In the genomic region with DNA sequence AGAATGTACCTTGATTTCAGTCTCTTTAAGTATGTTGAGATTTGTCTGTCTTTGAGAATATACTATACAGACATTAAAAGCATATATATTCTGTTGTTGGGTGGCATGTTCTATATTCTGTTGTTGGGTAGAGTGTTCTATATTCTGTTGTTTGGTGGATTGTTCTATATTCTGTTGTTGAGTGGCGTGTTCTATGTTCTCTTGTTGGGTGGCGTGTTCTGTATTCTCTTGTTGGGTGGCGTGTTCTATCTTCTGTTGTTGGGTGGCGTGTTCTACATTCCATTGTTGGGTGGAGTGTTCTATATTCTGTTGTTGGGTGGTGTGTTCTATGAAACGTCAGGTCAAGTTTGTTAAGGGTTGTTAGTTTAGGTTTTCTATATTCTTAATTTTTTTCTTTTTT, we compare ENCODE assay signal across 26 cellular contexts. TPM values are rescaled to one million over a fixed set of nuclear protein-coding genes. Genes with fewer than 3 reads are reported as not detected.
DNase-seq lines count a peak whose midpoint lies in the region; ATAC-seq, FAIRE-seq and TF ChIP-seq lines count a peak whose summit lies in the region.
"Had no signal": no experiment of that assay in that cellular context is flagged by ENCODE, and none has a peak within 500 bp of the region (broad histone marks: within the 10 kb centered on the region; RNA-seq: fewer than 3 reads in every experiment).

No MANE protein-coding gene starts in this region.

- H3F3A ChIP-seq in neural progenitor cell (ENCODE audit: low read depth), result no peaks in the 10 kb centered on the region

- H3K4me3 Mint-ChIP-seq in neural progenitor cell, result no peak overlapping the region
- H3K4me3 Mint-ChIP-seq: activated naive CD8-positive, alpha-beta T cell treated with anti-CD3 and anti-CD28 coated beads, Interleukin-2, amount 10 ng/mL, durations not matched to agents 7 days and 5 days; HFFc6; memory B cell; T-helper 1 cell treated with Interleukin-12 subunit alpha and Interleukin-12 subunit beta and Interleukin-4 antibody, amounts not matched to agents 30 μg/mL and 1 μg/mL, for 36 hours had no signal

- peaks cover 3 to 9% of the 10 kb centered on the region in 2 experiments; a peak in 3 of 4 replicates for H3K79me2 ChIP-seq in H1 (ENCODE audit: control insufficient read depth in 1 of 2, insufficient read depth in 2 of 2, low read length in 2 of 2)
- H3K79me2 ChIP-seq in neural progenitor cell (ENCODE audit: low read depth), result peaks cover 17% of the 10 kb centered on the region

- no peaks in the 10 kb centered on the region for H3K9me3 ChIP-seq in right cardiac atrium (ENCODE audit: control insufficient read depth, low read length)
- no peaks in the 10 kb centered on the region for H3K9me3 ChIP-seq in right atrium auricular region
- no peaks in the 10 kb centered on the region for H3K9me3 ChIP-seq in H1 (ENCODE audit: insufficient read depth in 2 of 2, low read depth in 1 of 2, low read length in 1 of 2)
- no peaks in the 10 kb centered on the region for H3K9me3 ChIP-seq in lower lobe of right lung
- H3K9me3 ChIP-seq in aorta (ENCODE audit: control insufficient read depth, low read length), result no peaks in the 10 kb centered on the region
- H3K9me3 ChIP-seq in neural progenitor cell (ENCODE audit: low read depth), result no peaks in the 10 kb centered on the region
- H3K9me3 ChIP-seq: vagina had no signal

- no peaks in the 10 kb centered on the region for H3K4me1 Mint-ChIP-seq in neural progenitor cell

- H3K36me3 Mint-ChIP-seq in neural progenitor cell, result peaks cover 30% of the 10 kb centered on the region

- no peak for TF ChIP-seq POLR2A in H1 (IDR thresholded peaks at IDR 0.05; ENCODE audit: control extremely low read depth in 1 of 2, low read depth in 2 of 2, low read length in 2 of 2)

- DNase-seq in right cardiac atrium, result no peak
- DNase-seq in right atrium auricular region (ENCODE audit: low spot score), result no peak
- no peak for DNase-seq in H1 (ENCODE audit: low read depth in 1 of 2, low spot score in 2 of 2)
- no peak for DNase-seq in lower lobe of right lung
- DNase-seq in aorta, result no peak
- DNase-seq in neural progenitor cell (ENCODE audit: low spot score), result no peak
- DNase-seq in foreskin keratinocyte, result no peak
- DNase-seq in NAMALWA (ENCODE audit: low spot score), result no peak
- DNase-seq: activated effector memory CD4-positive, alpha-beta T cell treated with anti-CD3 and anti-CD28 coated beads, Interleukin-2, amount 50 U/mL, for 16 hours; activated naive CD8-positive, alpha-beta T cell treated with anti-CD3 and anti-CD28 coated beads, Interleukin-2, amount 10 ng/mL, durations not matched to agents 7 days and 5 days; COR-L47; DMS79 treated with DMSO at 0.1 percent for 48 hours; effector CD8-positive, alpha-beta T cell; foreskin melanocyte; HFFc6; hypothalamus; NCI-H1048; NCI-H1694 treated with DMSO at 0.1 percent for 48 hours; NCI-H2171 treated with DMSO at 0.1 percent for 48 hours; NCI-H69; substantia nigra had no signal

- no peak overlapping the region for H3K27ac Mint-ChIP-seq in neural progenitor cell
- H3K27ac Mint-ChIP-seq: activated naive CD8-positive, alpha-beta T cell treated with anti-CD3 and anti-CD28 coated beads, Interleukin-2, amount 10 ng/mL, durations not matched to agents 7 days and 5 days; HFFc6; memory B cell; T-helper 1 cell treated with Interleukin-12 subunit alpha and Interleukin-12 subunit beta and Interleukin-4 antibody, amounts not matched to agents 30 μg/mL and 1 μg/mL, for 36 hours had no signal

- peak; percentile 99 for FAIRE-seq in H1 (lab: Jason Lieb, UNC)
- FAIRE-seq: RCC 7860 had no signal

- H2BK15ac ChIP-seq in H1 (ENCODE audit: low read length), result no peak overlapping the region

- H3K4me2 ChIP-seq in H1 (ENCODE audit: insufficient read depth in 1 of 2, low read depth in 2 of 2, low read length in 2 of 2) (no peak overlapping the region), neural progenitor cell (no peak overlapping the region)
- H3K4me2 ChIP-seq: BLaER1 had no signal

- H4K8ac ChIP-seq in H1 (ENCODE audit: extremely low read depth, insufficient read depth, low read length), result no peak overlapping the region

- peak overlapping the region; percentile 32 for H3K56ac ChIP-seq in H1 (replicated peaks; ENCODE audit: insufficient read length, low read depth, low read length)

- no peak overlapping the region for H3K4me3 ChIP-seq in right cardiac atrium (ENCODE audit: low read length)
- H3K4me3 ChIP-seq in right atrium auricular region, result no peak overlapping the region
- no peak overlapping the region for H3K4me3 ChIP-seq in H1 (ENCODE audit: extremely low read depth in 1 of 4, insufficient read depth in 2 of 4, low read depth in 3 of 4, low read length in 4 of 4)
- H3K4me3 ChIP-seq in lower lobe of right lung, result no peak overlapping the region
- no peak overlapping the region for H3K4me3 ChIP-seq in aorta (ENCODE audit: low read length in 2 of 2)
- H3K4me3 ChIP-seq in neural progenitor cell, result no peak overlapping the region
- H3K4me3 ChIP-seq: BLaER1, vagina had no signal

- no peak overlapping the region for H3K27ac ChIP-seq in right cardiac atrium (ENCODE audit: low read length)
- no peak overlapping the region for H3K27ac ChIP-seq in right atrium auricular region
- no peak overlapping the region for H3K27ac ChIP-seq in H1 (ENCODE audit: low read depth, low read length)
- H3K27ac ChIP-seq in lower lobe of right lung, result no peak overlapping the region
- no peak overlapping the region for H3K27ac ChIP-seq in aorta (ENCODE audit: low read depth in 1 of 2, low read length in 2 of 2)
- H3K27ac ChIP-seq in neural progenitor cell, result no peak overlapping the region
- H3K27ac ChIP-seq in foreskin keratinocyte, result no peak overlapping the region
- H3K27ac ChIP-seq: BLaER1, vagina had no signal

- no peak for TF ChIP-seq CTCF in right atrium auricular region (IDR thresholded peaks at IDR 0.05)
- TF ChIP-seq CTCF in H1 (IDR thresholded peaks at IDR 0.05; ENCODE audit: control extremely low read depth in 1 of 3, insufficient read depth in 1 of 3, low read depth in 1 of 3, low read length in 3 of 3), result no peak
- TF ChIP-seq CTCF in lower lobe of right lung (IDR thresholded peaks at IDR 0.05), result no peak
- TF ChIP-seq CTCF in neural progenitor cell (IDR thresholded peaks at IDR 0.05), result no peak
- TF ChIP-seq CTCF in foreskin keratinocyte (conservative IDR thresholded peaks at IDR 0.05), result no peak

- H4K20me1 ChIP-seq in H1 (replicated peaks in 1 of 2; ENCODE audit: control insufficient read depth in 1 of 2, insufficient read depth in 2 of 2, low read length in 2 of 2) (peaks cover 0 to 4% of the 10 kb centered on the region in 2 experiments), neural progenitor cell (ENCODE audit: low read depth) (no peaks in the 10 kb centered on the region)

- H2BK120ac ChIP-seq in H1 (replicated peaks; ENCODE audit: low read depth, low read length), result no peak overlapping the region

- TF ChIP-seq EP300 in H1 (IDR thresholded peaks at IDR 0.05; ENCODE audit: borderline replicate concordance in 1 of 2, low read depth in 2 of 2, low read length in 2 of 2), result no peak

- no peak overlapping the region for H2AK5ac ChIP-seq in H1 (ENCODE audit: low read depth, low read length)

- no peak overlapping the region for H2BK20ac ChIP-seq in H1 (ENCODE audit: low read length)

- POLR2A ChIA-PET in H1 (lab: Charles Lee; ENCODE audit: partially characterized antibody), result no interaction called here

- H3K79me1 ChIP-seq in H1 (ENCODE audit: low read depth, low read length), result no peaks in the 10 kb centered on the region

- H3K23me2 ChIP-seq in H1 (ENCODE audit: low read depth, low read length), result peaks cover 4% of the 10 kb centered on the region; the same call in 1 of the 2 replicates

- peaks cover 7% of the 10 kb centered on the region for H3K9me3 Mint-ChIP-seq in neural progenitor cell

- intact Hi-C loops in right cardiac atrium (cut with DNase I), result no loop called here
- intact Hi-C loops in lower lobe of right lung (cut with DNase I), result no loop called here
- intact Hi-C loops in aorta (cut with DNase I), result no loop called here

- WGBS in right cardiac atrium, result 76% methylated on average over 5 of the region's 5 CpGs
- WGBS in H1 (ENCODE audit: extremely low coverage in 1 of 2, insufficient coverage in 1 of 2, insufficient read length in 1 of 2, insufficient replicate concordance in 2 of 2, low coverage in 1 of 2, low lambda C conversion rate in 2 of 2, missing lambda C conversion rate in 1 of 2), 2 experiments, result 63% methylated on average over 5 of the region's 5 CpGs; no CpG with 5 or more reads in 1 of the 2 experiments
- 77 to 82% methylated on average over 5 of the region's 5 CpGs for WGBS in aorta, 2 donors

- CTCF ChIA-PET in H1 (lab: Charles Lee; ENCODE audit: partially characterized antibody), result no interaction called here

- ATAC-seq in right cardiac atrium (peak; percentile 67 to 69), lower lobe of right lung (peak; percentile 54 to 65), aorta (ENCODE audit: low FRiP score) (peak; percentile 56), foreskin keratinocyte (no peak)

- no peak overlapping the region for H3K14ac ChIP-seq in H1 (ENCODE audit: insufficient read length)

- peaks cover 41% of the 10 kb centered on the region for H3K36me3 ChIP-seq in right atrium auricular region
- peaks cover 17 to 52% (median 30%) of the 10 kb centered on the region in 4 experiments for H3K36me3 ChIP-seq in H1 (ENCODE audit: control insufficient read depth in 2 of 4, insufficient read depth in 4 of 4, low read length in 3 of 4)
- peaks cover 68% of the 10 kb centered on the region for H3K36me3 ChIP-seq in lower lobe of right lung
- peaks cover 3 to 4% of the 10 kb centered on the region in 2 donors for H3K36me3 ChIP-seq in aorta (ENCODE audit: control insufficient read depth in 1 of 2, insufficient read depth in 2 of 2, low read length in 1 of 2)
- peaks cover 2% of the 10 kb centered on the region for H3K36me3 ChIP-seq in neural progenitor cell

- H3K27me3 ChIP-seq in right cardiac atrium (ENCODE audit: control insufficient read depth, insufficient read depth), result no peaks in the 10 kb centered on the region
- H3K27me3 ChIP-seq in right atrium auricular region, result no peaks in the 10 kb centered on the region
- H3K27me3 ChIP-seq in H1 (replicated peaks in 1 of 4; ENCODE audit: control insufficient read depth in 3 of 4, extremely low read depth in 1 of 4, insufficient read depth in 3 of 4, low read length in 3 of 4), result no peaks in the 10 kb centered on the region
- no peaks in the 10 kb centered on the region for H3K27me3 ChIP-seq in lower lobe of right lung (ENCODE audit: low read depth)
- no peaks in the 10 kb centered on the region for H3K27me3 ChIP-seq in aorta (ENCODE audit: control insufficient read depth in 1 of 2, insufficient read depth in 2 of 2, low read length in 1 of 2)
- no peaks in the 10 kb centered on the region for H3K27me3 ChIP-seq in neural progenitor cell
- no peaks in the 10 kb centered on the region for H3K27me3 ChIP-seq in foreskin keratinocyte
- H3K27me3 ChIP-seq: BLaER1, vagina had no signal

- H3K9ac ChIP-seq in H1 (replicated peaks in 1 of 4; ENCODE audit: extremely low read depth in 1 of 4, low read depth in 3 of 4, low read length in 3 of 4) (no peak overlapping the region), neural progenitor cell (no peak overlapping the region)
- H3K9ac ChIP-seq: BLaER1 had no signal

- no peak overlapping the region for H3K23ac ChIP-seq in H1 (ENCODE audit: insufficient read length)

- H3K18ac ChIP-seq in H1 (ENCODE audit: extremely low read depth, low read length), result no peak overlapping the region

- H2BK5ac ChIP-seq in H1 (ENCODE audit: low read depth, low read length), result no peak overlapping the region

- TF ChIP-seq RAD21 in H1 (IDR thresholded peaks at IDR 0.05 in 1 of 2, conservative IDR thresholded peaks at IDR 0.05 in 1 of 2; ENCODE audit: low read depth in 2 of 2, low read length in 2 of 2), result no peak

- no peak overlapping the region for H2BK12ac ChIP-seq in H1 (ENCODE audit: low read depth, low read length)

- H4K5ac ChIP-seq in H1 (ENCODE audit: insufficient read length, low read depth, low read length), result no peak overlapping the region

- no peak overlapping the region for H4K91ac ChIP-seq in H1 (replicated peaks; ENCODE audit: insufficient read length, low read length)

- H3K4me1 ChIP-seq in right cardiac atrium (ENCODE audit: control insufficient read depth, insufficient read depth, low read length) (no peaks in the 10 kb centered on the region), right atrium auricular region (no peaks in the 10 kb centered on the region), H1 (replicated peaks in 1 of 4; ENCODE audit: control insufficient read depth in 3 of 4, insufficient read depth in 4 of 4, low read length in 3 of 4) (no peaks in the 10 kb centered on the region), lower lobe of right lung (no peaks in the 10 kb centered on the region), aorta (ENCODE audit: control insufficient read depth in 1 of 2, insufficient read depth in 2 of 2, low read length in 2 of 2) (no peaks in the 10 kb centered on the region), neural progenitor cell (no peaks in the 10 kb centered on the region), foreskin keratinocyte (no peaks in the 10 kb centered on the region)
- H3K4me1 ChIP-seq: vagina had no signal

- no peaks in the 10 kb centered on the region for H3K27me3 Mint-ChIP-seq in neural progenitor cell (ENCODE audit: insufficient read depth, low read depth)
- H3K27me3 Mint-ChIP-seq: memory B cell had no signal

- H3K4ac ChIP-seq in H1 (replicated peaks; ENCODE audit: insufficient read length, low read depth, low read length), result no peak overlapping the region

- H2AFZ ChIP-seq in H1 (ENCODE audit: low read length) (no peak overlapping the region), neural progenitor cell (replicated peaks) (no peak overlapping the region)

RNA-seq across cellular contexts. Expression of gene CTTN, which starts 27.1 kb away (rescaled TPM):
- total RNA-seq in right cardiac atrium (100 to 1,000 TPM in 1 of 4 donors, 10 to 100 TPM in 3; 84.1 to 117 (median 85.9) TPM), right atrium auricular region (10 to 100 TPM; 67.0 to 99.2 TPM), lower lobe of right lung (145 TPM), aorta (100 to 1,000 TPM; 280 to 355 TPM), neural progenitor cell (ENCODE audit: low replicate concordance) (200 and 239 TPM in 2 replicates), foreskin keratinocyte (256 and 264 TPM in 2 replicates)
- polyA plus RNA-seq in right cardiac atrium (67.7 TPM), H1 (2011; rRNA removed) (84.6 and 125 TPM in 2 replicates), aorta (100 to 1,000 TPM in 1 of 2 donors, 10 to 100 TPM in 1; 67.6 to 290 TPM), foreskin keratinocyte (134 and 144 TPM in 2 replicates)
- 207 and 216 TPM in 2 replicates for total RNA-seq in H1 (2021; fragmentation: NEBNext Ultra II Directional; extraction: Animal tissue kit (Norgen Biotek cat#: 25700))
- polyA plus RNA-seq in H1 (2011; cell fraction: cytosol; rRNA removed), result 128 TPM
- 425 TPM for polyA plus RNA-seq in H1 (2011; cell fraction: nucleus; rRNA removed)
- 187 to 200 TPM (median 193 TPM) in 4 replicates for polyA plus RNA-seq in H1 (2012, experiment 1 of 2)
- 30.1 TPM for polyA plus RNA-seq in H1 (2012, experiment 2 of 2)
- 117 TPM for polyA plus RNA-seq in H1 (2013, experiment 1 of 2)
- polyA plus RNA-seq in H1 (2013, experiment 2 of 2), result 107 TPM
- polyA minus RNA-seq in H1 (2011; rRNA and poly(A)+ RNA removed), result 145 and 156 TPM in 2 replicates
- 92.5 TPM for polyA minus RNA-seq in H1 (2011; cell fraction: cytosol; rRNA and poly(A)+ RNA removed)
- polyA minus RNA-seq in H1 (2011; cell fraction: nucleus; rRNA and poly(A)+ RNA removed), result 161 TPM
